2 cellular contexts compared by ENCODE assay signal in the genomic region with DNA sequence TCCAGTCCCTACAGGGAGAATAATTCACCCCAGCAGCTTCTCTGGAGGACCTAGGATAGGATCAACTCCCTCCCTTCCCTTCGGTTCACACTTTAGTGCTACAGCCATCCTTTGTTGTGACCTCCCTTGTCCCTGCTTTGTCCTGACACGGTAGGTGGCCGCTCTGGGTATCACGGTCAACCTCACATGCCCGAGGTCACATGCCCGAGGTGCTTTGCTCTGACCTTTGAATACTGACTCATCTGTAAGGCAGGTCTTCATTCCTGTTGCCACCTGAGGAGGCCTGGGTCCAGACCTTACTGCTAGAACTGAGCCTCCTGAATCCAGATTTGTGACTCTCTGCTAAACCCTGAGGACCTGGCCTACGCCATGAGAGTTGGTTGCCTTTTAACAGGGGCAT.
A peak's percentile ranks its signal among the peaks of the same experiment; 100 is the strongest.
TF ChIP-seq lines count a peak whose summit lies in the region.

No MANE protein-coding gene starts in this region.

TF ChIP-seq in WTC11, 78 proteins besides CTCF, POLR2A, EP300 and RAD21:
- TF ChIP-seq, protein P1, sequence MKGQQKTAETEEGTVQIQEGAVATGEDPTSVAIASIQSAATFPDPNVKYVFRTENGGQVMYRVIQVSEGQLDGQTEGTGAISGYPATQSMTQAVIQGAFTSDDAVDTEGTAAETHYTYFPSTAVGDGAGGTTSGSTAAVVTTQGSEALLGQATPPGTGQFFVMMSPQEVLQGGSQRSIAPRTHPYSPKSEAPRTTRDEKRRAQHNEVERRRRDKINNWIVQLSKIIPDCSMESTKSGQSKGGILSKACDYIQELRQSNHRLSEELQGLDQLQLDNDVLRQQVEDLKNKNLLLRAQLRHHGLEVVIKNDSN (CRISPR knock-in tag; IDR thresholded peaks at IDR 0.05) = peak; percentile 42; the same call in 1 of the 2 replicates
- TF ChIP-seq ELF4 (CRISPR knock-in tag; IDR thresholded peaks at IDR 0.05; ENCODE audit: low read depth) (no peak), ZNF138 (CRISPR knock-in tag; conservative IDR thresholded peaks at IDR 0.05) (no peak), GTF2I (CRISPR knock-in tag; conservative IDR thresholded peaks at IDR 0.05) (no peak), ZBTB21 (CRISPR knock-in tag; IDR thresholded peaks at IDR 0.05; ENCODE audit: borderline replicate concordance) (no peak), ZNF423 (CRISPR knock-in tag; IDR thresholded peaks at IDR 0.05) (peak; percentile 45; the same call in 1 of the 2 replicates)
- TF ChIP-seq, protein P2, sequence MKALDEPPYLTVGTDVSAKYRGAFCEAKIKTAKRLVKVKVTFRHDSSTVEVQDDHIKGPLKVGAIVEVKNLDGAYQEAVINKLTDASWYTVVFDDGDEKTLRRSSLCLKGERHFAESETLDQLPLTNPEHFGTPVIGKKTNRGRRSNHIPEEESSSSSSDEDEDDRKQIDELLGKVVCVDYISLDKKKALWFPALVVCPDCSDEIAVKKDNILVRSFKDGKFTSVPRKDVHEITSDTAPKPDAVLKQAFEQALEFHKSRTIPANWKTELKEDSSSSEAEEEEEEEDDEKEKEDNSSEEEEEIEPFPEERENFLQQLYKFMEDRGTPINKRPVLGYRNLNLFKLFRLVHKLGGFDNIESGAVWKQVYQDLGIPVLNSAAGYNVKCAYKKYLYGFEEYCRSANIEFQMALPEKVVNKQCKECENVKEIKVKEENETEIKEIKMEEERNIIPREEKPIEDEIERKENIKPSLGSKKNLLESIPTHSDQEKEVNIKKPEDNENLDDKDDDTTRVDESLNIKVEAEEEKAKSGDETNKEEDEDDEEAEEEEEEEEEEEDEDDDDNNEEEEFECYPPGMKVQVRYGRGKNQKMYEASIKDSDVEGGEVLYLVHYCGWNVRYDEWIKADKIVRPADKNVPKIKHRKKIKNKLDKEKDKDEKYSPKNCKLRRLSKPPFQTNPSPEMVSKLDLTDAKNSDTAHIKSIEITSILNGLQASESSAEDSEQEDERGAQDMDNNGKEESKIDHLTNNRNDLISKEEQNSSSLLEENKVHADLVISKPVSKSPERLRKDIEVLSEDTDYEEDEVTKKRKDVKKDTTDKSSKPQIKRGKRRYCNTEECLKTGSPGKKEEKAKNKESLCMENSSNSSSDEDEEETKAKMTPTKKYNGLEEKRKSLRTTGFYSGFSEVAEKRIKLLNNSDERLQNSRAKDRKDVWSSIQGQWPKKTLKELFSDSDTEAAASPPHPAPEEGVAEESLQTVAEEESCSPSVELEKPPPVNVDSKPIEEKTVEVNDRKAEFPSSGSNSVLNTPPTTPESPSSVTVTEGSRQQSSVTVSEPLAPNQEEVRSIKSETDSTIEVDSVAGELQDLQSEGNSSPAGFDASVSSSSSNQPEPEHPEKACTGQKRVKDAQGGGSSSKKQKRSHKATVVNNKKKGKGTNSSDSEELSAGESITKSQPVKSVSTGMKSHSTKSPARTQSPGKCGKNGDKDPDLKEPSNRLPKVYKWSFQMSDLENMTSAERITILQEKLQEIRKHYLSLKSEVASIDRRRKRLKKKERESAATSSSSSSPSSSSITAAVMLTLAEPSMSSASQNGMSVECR (CRISPR knock-in tag; IDR thresholded peaks at IDR 0.05; ENCODE audit: borderline replicate concordance) = no peak
- TF ChIP-seq, protein P3, sequence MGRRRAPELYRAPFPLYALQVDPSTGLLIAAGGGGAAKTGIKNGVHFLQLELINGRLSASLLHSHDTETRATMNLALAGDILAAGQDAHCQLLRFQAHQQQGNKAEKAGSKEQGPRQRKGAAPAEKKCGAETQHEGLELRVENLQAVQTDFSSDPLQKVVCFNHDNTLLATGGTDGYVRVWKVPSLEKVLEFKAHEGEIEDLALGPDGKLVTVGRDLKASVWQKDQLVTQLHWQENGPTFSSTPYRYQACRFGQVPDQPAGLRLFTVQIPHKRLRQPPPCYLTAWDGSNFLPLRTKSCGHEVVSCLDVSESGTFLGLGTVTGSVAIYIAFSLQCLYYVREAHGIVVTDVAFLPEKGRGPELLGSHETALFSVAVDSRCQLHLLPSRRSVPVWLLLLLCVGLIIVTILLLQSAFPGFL (CRISPR knock-in tag; IDR thresholded peaks at IDR 0.05; ENCODE audit: borderline replicate concordance) = no peak
- TF ChIP-seq, protein P4, sequence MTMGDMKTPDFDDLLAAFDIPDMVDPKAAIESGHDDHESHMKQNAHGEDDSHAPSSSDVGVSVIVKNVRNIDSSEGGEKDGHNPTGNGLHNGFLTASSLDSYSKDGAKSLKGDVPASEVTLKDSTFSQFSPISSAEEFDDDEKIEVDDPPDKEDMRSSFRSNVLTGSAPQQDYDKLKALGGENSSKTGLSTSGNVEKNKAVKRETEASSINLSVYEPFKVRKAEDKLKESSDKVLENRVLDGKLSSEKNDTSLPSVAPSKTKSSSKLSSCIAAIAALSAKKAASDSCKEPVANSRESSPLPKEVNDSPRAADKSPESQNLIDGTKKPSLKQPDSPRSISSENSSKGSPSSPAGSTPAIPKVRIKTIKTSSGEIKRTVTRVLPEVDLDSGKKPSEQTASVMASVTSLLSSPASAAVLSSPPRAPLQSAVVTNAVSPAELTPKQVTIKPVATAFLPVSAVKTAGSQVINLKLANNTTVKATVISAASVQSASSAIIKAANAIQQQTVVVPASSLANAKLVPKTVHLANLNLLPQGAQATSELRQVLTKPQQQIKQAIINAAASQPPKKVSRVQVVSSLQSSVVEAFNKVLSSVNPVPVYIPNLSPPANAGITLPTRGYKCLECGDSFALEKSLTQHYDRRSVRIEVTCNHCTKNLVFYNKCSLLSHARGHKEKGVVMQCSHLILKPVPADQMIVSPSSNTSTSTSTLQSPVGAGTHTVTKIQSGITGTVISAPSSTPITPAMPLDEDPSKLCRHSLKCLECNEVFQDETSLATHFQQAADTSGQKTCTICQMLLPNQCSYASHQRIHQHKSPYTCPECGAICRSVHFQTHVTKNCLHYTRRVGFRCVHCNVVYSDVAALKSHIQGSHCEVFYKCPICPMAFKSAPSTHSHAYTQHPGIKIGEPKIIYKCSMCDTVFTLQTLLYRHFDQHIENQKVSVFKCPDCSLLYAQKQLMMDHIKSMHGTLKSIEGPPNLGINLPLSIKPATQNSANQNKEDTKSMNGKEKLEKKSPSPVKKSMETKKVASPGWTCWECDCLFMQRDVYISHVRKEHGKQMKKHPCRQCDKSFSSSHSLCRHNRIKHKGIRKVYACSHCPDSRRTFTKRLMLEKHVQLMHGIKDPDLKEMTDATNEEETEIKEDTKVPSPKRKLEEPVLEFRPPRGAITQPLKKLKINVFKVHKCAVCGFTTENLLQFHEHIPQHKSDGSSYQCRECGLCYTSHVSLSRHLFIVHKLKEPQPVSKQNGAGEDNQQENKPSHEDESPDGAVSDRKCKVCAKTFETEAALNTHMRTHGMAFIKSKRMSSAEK (CRISPR knock-in tag; IDR thresholded peaks at IDR 0.05; ENCODE audit: borderline replicate concordance) = no peak

TF ChIP-seq in liver, 16 proteins besides CTCF, POLR2A, EP300 and RAD21 (continued from another document):
- TF ChIP-seq RXRA (IDR thresholded peaks at IDR 0.05) (peak; percentile 73 to 75), FOXA1 (IDR thresholded peaks at IDR 0.05) (no peak)
- TF ChIP-seq, protein P5, sequence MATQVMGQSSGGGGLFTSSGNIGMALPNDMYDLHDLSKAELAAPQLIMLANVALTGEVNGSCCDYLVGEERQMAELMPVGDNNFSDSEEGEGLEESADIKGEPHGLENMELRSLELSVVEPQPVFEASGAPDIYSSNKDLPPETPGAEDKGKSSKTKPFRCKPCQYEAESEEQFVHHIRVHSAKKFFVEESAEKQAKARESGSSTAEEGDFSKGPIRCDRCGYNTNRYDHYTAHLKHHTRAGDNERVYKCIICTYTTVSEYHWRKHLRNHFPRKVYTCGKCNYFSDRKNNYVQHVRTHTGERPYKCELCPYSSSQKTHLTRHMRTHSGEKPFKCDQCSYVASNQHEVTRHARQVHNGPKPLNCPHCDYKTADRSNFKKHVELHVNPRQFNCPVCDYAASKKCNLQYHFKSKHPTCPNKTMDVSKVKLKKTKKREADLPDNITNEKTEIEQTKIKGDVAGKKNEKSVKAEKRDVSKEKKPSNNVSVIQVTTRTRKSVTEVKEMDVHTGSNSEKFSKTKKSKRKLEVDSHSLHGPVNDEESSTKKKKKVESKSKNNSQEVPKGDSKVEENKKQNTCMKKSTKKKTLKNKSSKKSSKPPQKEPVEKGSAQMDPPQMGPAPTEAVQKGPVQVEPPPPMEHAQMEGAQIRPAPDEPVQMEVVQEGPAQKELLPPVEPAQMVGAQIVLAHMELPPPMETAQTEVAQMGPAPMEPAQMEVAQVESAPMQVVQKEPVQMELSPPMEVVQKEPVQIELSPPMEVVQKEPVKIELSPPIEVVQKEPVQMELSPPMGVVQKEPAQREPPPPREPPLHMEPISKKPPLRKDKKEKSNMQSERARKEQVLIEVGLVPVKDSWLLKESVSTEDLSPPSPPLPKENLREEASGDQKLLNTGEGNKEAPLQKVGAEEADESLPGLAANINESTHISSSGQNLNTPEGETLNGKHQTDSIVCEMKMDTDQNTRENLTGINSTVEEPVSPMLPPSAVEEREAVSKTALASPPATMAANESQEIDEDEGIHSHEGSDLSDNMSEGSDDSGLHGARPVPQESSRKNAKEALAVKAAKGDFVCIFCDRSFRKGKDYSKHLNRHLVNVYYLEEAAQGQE (IDR thresholded peaks at IDR 0.05) = no peak
- TF ChIP-seq, protein P6, sequence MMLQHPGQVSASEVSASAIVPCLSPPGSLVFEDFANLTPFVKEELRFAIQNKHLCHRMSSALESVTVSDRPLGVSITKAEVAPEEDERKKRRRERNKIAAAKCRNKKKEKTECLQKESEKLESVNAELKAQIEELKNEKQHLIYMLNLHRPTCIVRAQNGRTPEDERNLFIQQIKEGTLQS (IDR thresholded peaks at IDR 0.05) = peak; percentile 29
